ENCODE assay signal across 20 cellular contexts in the genomic region with DNA sequence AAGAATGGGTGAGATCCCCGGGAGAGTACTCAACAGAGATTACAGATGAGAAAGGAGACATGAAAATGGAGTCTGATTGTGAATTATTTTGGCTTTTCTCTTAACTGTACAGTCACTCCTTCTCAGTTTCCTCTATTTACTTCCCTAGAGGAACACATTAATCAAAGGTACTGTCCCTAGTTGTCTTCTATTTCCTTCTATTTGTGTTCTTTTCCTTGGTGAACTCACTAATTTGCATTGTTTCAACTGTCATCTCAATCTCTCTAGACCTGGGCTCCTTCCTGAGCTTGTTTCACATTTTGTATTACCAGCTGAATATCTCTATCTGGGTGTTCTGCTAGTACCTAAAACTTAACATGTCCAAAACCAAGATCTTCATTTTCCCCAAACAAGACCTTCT. TPM values are rescaled to one million over a fixed set of nuclear protein-coding genes. Genes with fewer than 3 reads are reported as not detected.
DNase-seq lines count a peak whose midpoint lies in the region; ATAC-seq, FAIRE-seq and TF ChIP-seq lines count a peak whose summit lies in the region.
"Had no signal": no experiment of that assay in that cellular context is flagged by ENCODE, and none has a peak within 500 bp of the region (broad histone marks: within the 10 kb centered on the region; RNA-seq: fewer than 3 reads in every experiment).

No MANE protein-coding gene starts in this region.

- CTCF ChIA-PET in HepG2 (lab: Yijun Ruan, JAX; ENCODE audit: low intra/inter-chr PET ratio, low total read pairs) = no interaction called here

- no peak overlapping the region for H3K4me3 Mint-ChIP-seq in dendritic cell treated with granulocyte-macrophage colony-stimulating factor and Interleukin-4, amounts not matched to agents 40 ng/mL and 50 ng/mL, for 4 days

- H3K4me2 ChIP-seq in HepG2 (ENCODE audit: low read depth, low read length) = no peak overlapping the region

- H3K27me3 ChIP-seq in HepG2 (ENCODE audit: control insufficient read depth in 1 of 2, insufficient read depth in 2 of 2, low read length in 2 of 2) (no peaks in the 10 kb centered on the region), right lobe of liver (peaks cover 0 to 3% of the 10 kb centered on the region in 2 donors), MG63 (no peaks in the 10 kb centered on the region)

- no peak for TF ChIP-seq CTCF in HepG2 (CRISPR knock-in tag; IDR thresholded peaks at IDR 0.05)
- TF ChIP-seq CTCF in right lobe of liver (IDR thresholded peaks at IDR 0.05) = no peak

- TF ChIP-seq RAD21 in HepG2 (CRISPR knock-in tag; IDR thresholded peaks at IDR 0.05) = no peak

- POLR2A ChIA-PET in HepG2 (lab: Yijun Ruan, JAX) = no interaction called here

- peaks cover 12% of the 10 kb centered on the region for H3K4me1 Mint-ChIP-seq in dendritic cell treated with granulocyte-macrophage colony-stimulating factor and Interleukin-4, amounts not matched to agents 40 ng/mL and 50 ng/mL, for 4 days (ENCODE audit: low read depth)

- no peak overlapping the region for H2AFZ ChIP-seq in HepG2 (ENCODE audit: low read length)

- FAIRE-seq in HepG2 (lab: Jason Lieb, UNC) = no peak
- FAIRE-seq: H1, K562, RCC 7860 had no signal

- DNase-seq in NOMO-1 treated with DMSO at 0.1 percent for 48 hours (lab: John Stamatoyannopoulos, UW; ENCODE audit: unreplicated experiment) (peak; percentile 31), NOMO-1 treated with dmso at 0.1 percent for 144 hours (lab: John Stamatoyannopoulos, UW; ENCODE audit: unreplicated experiment) (no peak), HepG2 (ENCODE audit: low spot score) (no peak), right lobe of liver (no peak), NCI-H1092 treated with DMSO at 0.1 percent for 48 hours (lab: John Stamatoyannopoulos, UW) (no peak), MG63 (no peak)
- DNase-seq in effector CD4-positive, alpha-beta T cell = no peak
- DNase-seq: 8988T, C1 segment of cervical spinal cord, EL, NCI-H1092, NCI-H187, NCI-H2171, NCI-H446 treated with DMSO at 0.1 percent for 48 hours, NCI-H748 treated with DMSO at 0.1 percent for 48 hours had no signal

- no peaks in the 10 kb centered on the region for H3K9me3 Mint-ChIP-seq in dendritic cell treated with granulocyte-macrophage colony-stimulating factor and Interleukin-4, amounts not matched to agents 40 ng/mL and 50 ng/mL, for 4 days

- H3K27me3 Mint-ChIP-seq in dendritic cell treated with granulocyte-macrophage colony-stimulating factor and Interleukin-4, amounts not matched to agents 40 ng/mL and 50 ng/mL, for 4 days = no peaks in the 10 kb centered on the region

- no peak overlapping the region for H3K9ac ChIP-seq in HepG2 (ENCODE audit: insufficient read depth, low read depth, low read length)

- H3K36me3 ChIP-seq in HepG2 (replicated peaks in 1 of 2; ENCODE audit: control insufficient read depth in 1 of 2, insufficient read depth in 2 of 2, low read length in 2 of 2) (no peaks in the 10 kb centered on the region), right lobe of liver (no peaks in the 10 kb centered on the region), MG63 (no peaks in the 10 kb centered on the region)

- TF ChIP-seq POLR2A in HepG2 (IDR thresholded peaks at IDR 0.05; ENCODE audit: insufficient read depth in 1 of 2, low read depth in 2 of 2, low read length in 2 of 2) (no peak), right lobe of liver (IDR thresholded peaks at IDR 0.05) (no peak)

- intact Hi-C loops in HepG2 (cut with micrococcal nuclease; ENCODE audit: unreplicated experiment) = no loop called here
- intact Hi-C loops in right lobe of liver (cut with DNase I) = no loop called here
- intact Hi-C loops in dendritic cell treated with granulocyte-macrophage colony-stimulating factor and Interleukin-4, amounts not matched to agents 40 ng/mL and 50 ng/mL, for 4 days (cut with micrococcal nuclease) = no loop called here

- no peaks in the 10 kb centered on the region for H3K79me2 ChIP-seq in HepG2 (ENCODE audit: insufficient read depth, low read length)

- H3K9me3 ChIP-seq in HepG2 (ENCODE audit: low read length) (no peaks in the 10 kb centered on the region), right lobe of liver (no peaks in the 10 kb centered on the region), MG63 (no peaks in the 10 kb centered on the region)

- no peak for ATAC-seq in HepG2
- no peak for ATAC-seq in right lobe of liver
- ATAC-seq: K562 had no signal

- H3K36me3 Mint-ChIP-seq in dendritic cell treated with granulocyte-macrophage colony-stimulating factor and Interleukin-4, amounts not matched to agents 40 ng/mL and 50 ng/mL, for 4 days (ENCODE audit: low read depth) = peaks cover 14% of the 10 kb centered on the region

- H3K4me1 ChIP-seq in HepG2 (ENCODE audit: insufficient read depth, low read length) (no peaks in the 10 kb centered on the region), right lobe of liver (no peaks in the 10 kb centered on the region)

- no peak for TF ChIP-seq EP300 in HepG2 (IDR thresholded peaks at IDR 0.05; ENCODE audit: low read depth in 2 of 2, low read length in 2 of 2)
- no peak for TF ChIP-seq EP300 in HepG2 (CRISPR knock-in tag; IDR thresholded peaks at IDR 0.05; ENCODE audit: borderline replicate concordance)

- 100% methylated on average over 1 of the region's 1 CpG for WGBS in HepG2 (ENCODE audit: low lambda C conversion rate)
- WGBS in right lobe of liver (ENCODE audit: insufficient coverage, low coverage, low lambda C conversion rate, missing lambda C conversion rate) = 50% methylated on average over 1 of the region's 1 CpG

- in situ Hi-C loops in HepG2 (cut with HindIII; ENCODE audit: extremely low pct_ligation_motif_present, low pct_unique_long_range_greater_than_20kb) = no loop called here

- H3K4me3 ChIP-seq in HepG2 (replicated peaks in 1 of 3; ENCODE audit: insufficient read depth in 1 of 3, low read depth in 2 of 3, low read length in 3 of 3) (no peak overlapping the region), right lobe of liver (no peak overlapping the region), MG63 (no peak overlapping the region)
- H3K4me3 ChIP-seq: K562 had no signal

- BruUV-seq in HepG2 (replicated peaks; lab: Mats Ljungman, UMichigan) = TSS peak; percentile 31

- H3K27ac ChIP-seq in HepG2 (ENCODE audit: extremely low read length, insufficient read depth, low read length) (no peak overlapping the region), right lobe of liver (no peak overlapping the region)
- H3K27ac ChIP-seq: HL-60 had no signal

- peak overlapping the region; percentile 22 for H3K27ac Mint-ChIP-seq in dendritic cell treated with granulocyte-macrophage colony-stimulating factor and Interleukin-4, amounts not matched to agents 40 ng/mL and 50 ng/mL, for 4 days

- H4K20me1 ChIP-seq in HepG2 (ENCODE audit: insufficient read depth, low read length) = no peaks in the 10 kb centered on the region

TF ChIP-seq in HepG2, 621 proteins besides CTCF, POLR2A, EP300 and RAD21 (continues in another document):
- TF ChIP-seq ARID5B (CRISPR knock-in tag; IDR thresholded peaks at IDR 0.05) = no peak

RNA-seq across cellular contexts. Expression of gene ABCB7, which starts 59.8 kb away (rescaled TPM):
- total RNA-seq in HepG2 (2016; rRNA removed; fragmentation: Illumina TruSeq; extraction: Trizol) = 27.7 and 29.9 TPM in 2 replicates
- total RNA-seq in HepG2 (2016; cell fraction: cytosol; rRNA removed; fragmentation: Illumina TruSeq; extraction: Trizol; ENCODE audit: low read depth) = 2.7 and 2.8 TPM in 2 replicates
- total RNA-seq in HepG2 (2016; cell fraction: insoluble cytoplasmic fraction; rRNA removed; fragmentation: Illumina TruSeq; extraction: Trizol) = 26.4 and 27.2 TPM in 2 replicates
- 7.3 and 10.2 TPM in 2 replicates for total RNA-seq in HepG2 (2016; cell fraction: membrane; rRNA removed; fragmentation: Illumina TruSeq; extraction: Trizol)
- 25.9 and 29.6 TPM in 2 replicates for total RNA-seq in HepG2 (2016; cell fraction: nucleus; rRNA removed; fragmentation: Illumina TruSeq; extraction: Trizol)
- 19.3 and 28.7 TPM in 2 replicates for polyA plus RNA-seq in HepG2 (2011; rRNA removed)
- 15.8 and 23.7 TPM in 2 replicates for polyA plus RNA-seq in HepG2 (2011; cell fraction: cytosol; rRNA removed)
- 15.0 and 16.5 TPM in 2 replicates for polyA plus RNA-seq in HepG2 (2011; cell fraction: nucleus; rRNA removed)
- 21.5 and 25.7 TPM in 2 replicates for polyA plus RNA-seq in HepG2 (2012)
- polyA plus RNA-seq in HepG2 (2016; cell fraction: cytosol; fragmentation: Illumina TruSeq; extraction: Trizol; ENCODE audit: low read depth) = 1.8 and 2.6 TPM in 2 replicates
- polyA plus RNA-seq in HepG2 (2016; cell fraction: insoluble cytoplasmic fraction; fragmentation: Illumina TruSeq; extraction: Trizol; ENCODE audit: low read depth) = 15.3 and 16.2 TPM in 2 replicates
- 3.5 and 4.5 TPM in 2 replicates for polyA plus RNA-seq in HepG2 (2016; cell fraction: membrane; fragmentation: Illumina TruSeq; extraction: Trizol; ENCODE audit: low read depth)
- 20.6 and 22.3 TPM in 2 replicates for polyA plus RNA-seq in HepG2 (2016; cell fraction: nucleus; fragmentation: Illumina TruSeq; extraction: Trizol; ENCODE audit: insufficient read depth, low read depth)
- polyA minus RNA-seq in HepG2 (2011; rRNA and poly(A)+ RNA removed; ENCODE audit: low replicate concordance) = 24.5 and 52.4 TPM in 2 replicates
- polyA minus RNA-seq in HepG2 (2011; cell fraction: cytosol; rRNA and poly(A)+ RNA removed) = 17.7 and 18.6 TPM in 2 replicates
- 26.4 and 28.1 TPM in 2 replicates for polyA minus RNA-seq in HepG2 (2011; cell fraction: nucleus; rRNA and poly(A)+ RNA removed)
- total RNA-seq in right lobe of liver = 10 to 100 TPM; 14.6 to 24.5 (median 19.8) TPM
- 5.6 and 9.5 TPM in 2 replicates for total RNA-seq in MG63 (2014; rRNA removed; shearing (Covaris generic); ENCODE audit: low replicate concordance)
